16 cellular contexts compared by ENCODE assay signal in genomic region chr10:132326925-132327324, GRCh38. TPM values are rescaled to one million over a fixed set of nuclear protein-coding genes. Genes with fewer than 3 reads are reported as not detected.
DNase-seq lines count a peak whose midpoint lies in the region; ATAC-seq, FAIRE-seq and TF ChIP-seq lines count a peak whose summit lies in the region.
"Had no signal": no experiment of that assay in that cellular context is flagged by ENCODE, and none has a peak within 500 bp of the region (broad histone marks: within the 10 kb centered on the region; RNA-seq: fewer than 3 reads in every experiment).

No MANE protein-coding gene starts in this region.

- no peaks in the 10 kb centered on the region for H3K27me3 ChIP-seq in CD8-positive, alpha-beta T cell (ENCODE audit: insufficient read depth, low read length)
- no peaks in the 10 kb centered on the region for H3K27me3 ChIP-seq in esophagus squamous epithelium
- H3K27me3 ChIP-seq: ascending aorta, esophagus muscularis mucosa, left lung, Peyer's patch had no signal

- H3K36me3 Mint-ChIP-seq in CD8-positive, alpha-beta T cell: peaks cover 29% of the 10 kb centered on the region

- no peaks in the 10 kb centered on the region for H3K9me3 Mint-ChIP-seq in CD8-positive, alpha-beta T cell

- H3K4me3 ChIP-seq in CD8-positive, alpha-beta T cell (ENCODE audit: low read depth, low read length): no peak overlapping the region
- H3K4me3 ChIP-seq in esophagus squamous epithelium: no peak overlapping the region
- H3K4me3 ChIP-seq: ascending aorta, coronary artery, esophagus muscularis mucosa, left lung, Peyer's patch had no signal

- intact Hi-C loops in CD8-positive, alpha-beta T cell (cut with DNase I, micrococcal nuclease): no loop called here
- intact Hi-C loops in Right ventricle myocardium superior (cut with DNase I): no loop called here
- intact Hi-C loops in esophagus squamous epithelium (cut with DNase I): no loop called here

- FAIRE-seq in RCC 7860 (lab: Jason Lieb, UNC): peak; percentile 17

- peaks cover 47% of the 10 kb centered on the region for H3K4me1 Mint-ChIP-seq in CD8-positive, alpha-beta T cell (ENCODE audit: low read depth)

- DNase-seq in CD8-positive, alpha-beta T cell: no peak
- DNase-seq in RCC 7860 (ENCODE audit: low spot score): peak; percentile 21
- DNase-seq in activated naive CD8-positive, alpha-beta T cell treated with anti-CD3 and anti-CD28 coated beads, Interleukin-2, amount 50 U/mL, for 16 hours (ENCODE audit: low read depth, low spot score): peak; percentile 32
- DNase-seq in stimulated activated CD4-positive, alpha-beta T cell treated with anti-CD3 and anti-CD28 coated beads, Interleukin-2, amount 100 ng/mL, for 24 hours: peak; percentile 55 to 69
- no peak for DNase-seq in Right ventricle myocardium superior
- no peak for DNase-seq in NOMO-1 treated with dmso at 0.1 percent for 144 hours (lab: John Stamatoyannopoulos, UW; ENCODE audit: unreplicated experiment)
- DNase-seq in esophagus squamous epithelium (lab: John Stamatoyannopoulos, UW): no peak
- DNase-seq: Caco-2, KG1, NCI-H510A, T-helper 1 cell had no signal

- POLR2A ChIA-PET in CD8-positive, alpha-beta T cell (lab: Charles Lee): no interaction called here

- H3K27me3 Mint-ChIP-seq in CD8-positive, alpha-beta T cell (ENCODE audit: low read depth): no peaks in the 10 kb centered on the region

- CTCF ChIA-PET in CD8-positive, alpha-beta T cell (lab: Charles Lee): no interaction called here

- H3K4me3 Mint-ChIP-seq in CD8-positive, alpha-beta T cell: no peak overlapping the region

- no peaks in the 10 kb centered on the region for H3K9me3 ChIP-seq in CD8-positive, alpha-beta T cell (ENCODE audit: low read length)
- H3K9me3 ChIP-seq in esophagus squamous epithelium: no peaks in the 10 kb centered on the region
- H3K9me3 ChIP-seq: ascending aorta, Caco-2, esophagus muscularis mucosa, left lung, Peyer's patch had no signal

- TF ChIP-seq CTCF in CD8-positive, alpha-beta T cell (IDR thresholded peaks at IDR 0.05): no peak
- no peak for TF ChIP-seq CTCF in esophagus squamous epithelium (IDR thresholded peaks at IDR 0.05)

- no peak for ATAC-seq in CD8-positive, alpha-beta T cell
- ATAC-seq in Right ventricle myocardium superior (ENCODE audit: poor library complexity): no peak
- ATAC-seq: left lung had no signal

- 64 to 87% methylated on average over 4 of the region's 4 CpGs for WGBS in esophagus squamous epithelium, 2 donors

- no peak for TF ChIP-seq POLR2A in esophagus squamous epithelium (IDR thresholded peaks at IDR 0.05)

- no peaks in the 10 kb centered on the region for H3K36me3 ChIP-seq in CD8-positive, alpha-beta T cell (ENCODE audit: insufficient read depth, low read length)
- H3K36me3 ChIP-seq in esophagus squamous epithelium: peaks cover 0 to 19% (median 0%) of the 10 kb centered on the region in 3 donors
- H3K36me3 ChIP-seq: ascending aorta, Peyer's patch had no signal

- H3K27ac Mint-ChIP-seq in CD8-positive, alpha-beta T cell: peak overlapping the region; percentile 75

- H3K27ac ChIP-seq in CD8-positive, alpha-beta T cell (ENCODE audit: low read depth, low read length): no peak overlapping the region
- no peak overlapping the region for H3K27ac ChIP-seq in esophagus squamous epithelium
- H3K27ac ChIP-seq: ascending aorta, coronary artery, esophagus muscularis mucosa, left lung, Peyer's patch had no signal

- H3K4me1 ChIP-seq in CD8-positive, alpha-beta T cell (ENCODE audit: insufficient read depth, low read length): peaks cover 18% of the 10 kb centered on the region
- peaks cover 11 to 39% (median 14%) of the 10 kb centered on the region in 3 donors for H3K4me1 ChIP-seq in esophagus squamous epithelium

RNA-seq across cellular contexts. Expression of gene LRRC27, which starts 5.1 kb away (rescaled TPM):
- total RNA-seq in CD8-positive, alpha-beta T cell: 1 to 10 TPM in 1 of 2 experiments, under 1 TPM in 1; 0.68 to 3.2 TPM
- 3.9 TPM for total RNA-seq in Right ventricle myocardium superior
- 1 to 10 TPM; 1.5 to 5.3 (median 2.4) TPM for total RNA-seq in esophagus squamous epithelium

RNA-seq across cellular contexts. Expression of gene STK32C, which starts 19.2 kb away (rescaled TPM):
- 1 to 10 TPM; 5.0 to 5.4 TPM for total RNA-seq in CD8-positive, alpha-beta T cell
- total RNA-seq in Right ventricle myocardium superior (5.9 TPM), esophagus squamous epithelium (1 to 10 TPM; 2.3 to 5.5 (median 2.6) TPM)

Comparison
In these comparisons a context has a peak if more than half of its experiments do, and no peak if none do; other contexts are left out.
1. DNase-seq: peak in RCC 7860 (single experiment), activated naive CD8-positive, alpha-beta T cell treated with anti-CD3 and anti-CD28 coated beads, Interleukin-2, amount 50 U/mL, for 16 hours (single experiment) and stimulated activated CD4-positive, alpha-beta T cell treated with anti-CD3 and anti-CD28 coated beads, Interleukin-2, amount 100 ng/mL, for 24 hours (2 of 2); none in CD8-positive, alpha-beta T cell (0 of 7), Right ventricle myocardium superior (single experiment), NOMO-1 treated with dmso at 0.1 percent for 144 hours (single experiment) and esophagus squamous epithelium (single experiment).